In genomic region chr2:64932327-64933216, GRCh38 we compare ENCODE assay signal across 8 cellular contexts. TPM values are rescaled to one million over a fixed set of nuclear protein-coding genes. Genes with fewer than 3 reads are reported as not detected.
DNase-seq lines count a peak whose midpoint lies in the region; ATAC-seq and TF ChIP-seq lines count a peak whose summit lies in the region.

No MANE protein-coding gene starts in this region.

- H3K27me3 ChIP-seq in Peyer's patch, result no peaks in the 10 kb centered on the region

- H3K27ac ChIP-seq in Peyer's patch, result peak overlapping the region in 3 of 4 donors; percentile 14 to 77 (median 37)

- H3K9me3 ChIP-seq in Peyer's patch, result no peaks in the 10 kb centered on the region

- ATAC-seq in GM19351 (IDR thresholded peaks at IDR 0.05; ENCODE audit: unreplicated experiment) (peak; percentile 85), HG03095 (IDR thresholded peaks at IDR 0.05; ENCODE audit: unreplicated experiment) (peak; percentile 82)
- no peak for ATAC-seq in naive thymus-derived CD8-positive, alpha-beta T cell

- H3K4me1 ChIP-seq in Peyer's patch, result peaks cover 0 to 4% (median 2%) of the 10 kb centered on the region in 4 donors

- peaks cover 0 to 2% (median 1%) of the 10 kb centered on the region in 3 donors for H3K27me3 Mint-ChIP-seq in CD14-positive monocyte (ENCODE audit: low read depth in 3 of 3)
- H3K27me3 Mint-ChIP-seq in naive thymus-derived CD8-positive, alpha-beta T cell, result peaks cover 0 to 12% (median 4%) of the 10 kb centered on the region in 5 donors

- intact Hi-C loops in CD14-positive monocyte (cut with micrococcal nuclease), result no loop called here

- no peaks in the 10 kb centered on the region for H3K36me3 ChIP-seq in Peyer's patch

- H3K4me3 Mint-ChIP-seq in CD14-positive monocyte, result peak overlapping the region; percentile 32 to 72
- H3K4me3 Mint-ChIP-seq in naive thymus-derived CD8-positive, alpha-beta T cell, result peak overlapping the region in 2 of 10 donors; percentile 35 to 73

- H3K9me3 Mint-ChIP-seq in CD14-positive monocyte, result peaks cover 0 to 7% (median 2%) of the 10 kb centered on the region in 7 donors
- peaks cover 0 to 7% (median 3%) of the 10 kb centered on the region in 9 donors for H3K9me3 Mint-ChIP-seq in naive thymus-derived CD8-positive, alpha-beta T cell

- no peak for TF ChIP-seq POLR2A in Peyer's patch (IDR thresholded peaks at IDR 0.05)

- H3K4me1 Mint-ChIP-seq in CD14-positive monocyte, result peaks cover 68% of the 10 kb centered on the region
- H3K4me1 Mint-ChIP-seq in naive thymus-derived CD8-positive, alpha-beta T cell, result peaks cover 0 to 73% (median under 1%) of the 10 kb centered on the region in 4 donors

- H3K4me3 ChIP-seq in Peyer's patch, result peak overlapping the region in 1 of 4 donors; percentile 26

- TF ChIP-seq CTCF in CD14-positive monocyte (IDR thresholded peaks at IDR 0.05) (no peak), Peyer's patch (IDR thresholded peaks at IDR 0.05) (no peak)

- H3K27ac Mint-ChIP-seq in CD14-positive monocyte, result peak overlapping the region; percentile 84 to 95 (median 92)
- peak overlapping the region in 1 of 10 donors; percentile 76 for H3K27ac Mint-ChIP-seq in naive thymus-derived CD8-positive, alpha-beta T cell

- POLR2A ChIA-PET in naive thymus-derived CD8-positive, alpha-beta T cell (lab: Charles Lee), result no interaction called here

- H3K36me3 Mint-ChIP-seq in CD14-positive monocyte, result peaks cover 0 to 2% of the 10 kb centered on the region in 2 donors
- no peaks in the 10 kb centered on the region for H3K36me3 Mint-ChIP-seq in naive thymus-derived CD8-positive, alpha-beta T cell

- DNase-seq in CD14-positive monocyte (ENCODE audit: low spot score) (no peak), Peyer's patch (peak in 1 of 3 donors; percentile 52), glomerular visceral epithelial cell (ENCODE audit: extremely low spot score) (no peak), NCI-H524 treated with DMSO at 0.1 percent for 48 hours (lab: John Stamatoyannopoulos, UW) (no peak)
- DNase-seq in naive thymus-derived CD8-positive, alpha-beta T cell, result no peak
- no peak for DNase-seq in activated CD8-positive, alpha-beta memory T cell treated with anti-CD3 and anti-CD28 coated beads, Interleukin-2, amount 50 U/mL, for 4 hours

RNA-seq across cellular contexts. Expression of gene SLC1A4, which starts 56.6 kb away (rescaled TPM):
- polyA plus RNA-seq in CD14-positive monocyte, result 1 to 10 TPM; 4.4 to 4.5 TPM
- 10 to 100 TPM in 1 of 4 donors, 1 to 10 TPM in 3; 2.7 to 12.4 (median 3.4) TPM for total RNA-seq in Peyer's patch
- 1 to 10 TPM; 1.6 to 1.9 TPM for total RNA-seq in naive thymus-derived CD8-positive, alpha-beta T cell
- 1 to 10 TPM in 1 of 3 donors, under 1 TPM in 2; 0.09 to 1.2 (median 0.18) TPM for polyA plus RNA-seq in naive thymus-derived CD8-positive, alpha-beta T cell

Comparison
In these comparisons a context has a peak if more than half of its experiments do, and no peak if none do; other contexts are left out.
1. ATAC-seq: peak in GM19351 (single experiment) and HG03095 (single experiment); none in naive thymus-derived CD8-positive, alpha-beta T cell (0 of 2).